8 cellular contexts compared by ENCODE assay signal in genomic region chr11:10735532-10736465, GRCh38. TPM values are rescaled to one million over a fixed set of nuclear protein-coding genes. Genes with fewer than 3 reads are reported as not detected.
DNase-seq lines count a peak whose midpoint lies in the region; ATAC-seq and TF ChIP-seq lines count a peak whose summit lies in the region.

No MANE protein-coding gene starts in this region.

- BruUV-seq in IMR-90 (replicated peaks; lab: Mats Ljungman, UMichigan) (no TSS peak), OCI-LY7 (replicated peaks; lab: Mats Ljungman, UMichigan) (no TSS peak)

- peak overlapping the region; percentile 96 for H4K91ac ChIP-seq in IMR-90 (ENCODE audit: insufficient read depth, low read depth, low read length)

- 1% methylated on average over 12 of the region's 20 CpGs; no CpG with 5 or more reads in 1 of the 2 experiments for WGBS in IMR-90 (ENCODE audit: extremely low coverage in 2 of 2, insufficient read length in 1 of 2), 2 experiments

- no peaks in the 10 kb centered on the region for H3K79me2 ChIP-seq in OCI-LY7 (ENCODE audit: insufficient read depth, low read depth, low read length)

- H3K4me2 ChIP-seq in IMR-90 (ENCODE audit: low read depth, low read length) (peak overlapping the region; percentile 78), OCI-LY7 (ENCODE audit: low read length) (peak overlapping the region; percentile 40)

- peak overlapping the region; percentile 93 for H2AK9ac ChIP-seq in IMR-90 (replicated peaks; ENCODE audit: low read depth, low read length, poor library complexity)

- peak overlapping the region; percentile 40; the same call in 1 of the 2 replicates for H3K4me3 ChIP-seq in IMR-90 (ENCODE audit: insufficient read depth, low read depth, low read length)
- H3K4me3 ChIP-seq in OCI-LY7 (ENCODE audit: low read depth, low read length, poor library complexity, severe bottlenecking): no peak overlapping the region
- H3K4me3 ChIP-seq in epithelial cell of proximal tubule (ENCODE audit: low read depth, low read length): peak overlapping the region; percentile 36

- DNase-seq in DMS114 treated with DMSO at 0.1 percent for 48 hours (lab: John Stamatoyannopoulos, UW; ENCODE audit: unreplicated experiment) (peak; percentile 61), IMR-90 (peak; percentile 96), OCI-LY7 (ENCODE audit: low spot score) (peak; percentile 80), activated T-cell treated with anti-CD3 and anti-CD28 coated beads for 4 hours (peak; percentile 78), epithelial cell of proximal tubule (ENCODE audit: low read depth) (peak; percentile 61), mucosa of gallbladder (ENCODE audit: low spot score) (peak; percentile 93)
- peak; percentile 86 to 87 for DNase-seq in stimulated activated CD8-positive, alpha-beta memory T cell treated with anti-CD3 and anti-CD28 coated beads, Interleukin-2, amount 100 ng/mL, for 48 hours (ENCODE audit: low read depth in 2 of 2)

- peak; percentile 99 for TF ChIP-seq RAD21 in IMR-90 (IDR thresholded peaks at IDR 0.05; ENCODE audit: low read length)

- peaks cover 4 to 6% of the 10 kb centered on the region in 2 experiments; a peak in 2 of 4 replicates for H3K79me1 ChIP-seq in IMR-90 (ENCODE audit: low read depth in 1 of 2, low read length in 2 of 2)

- peak overlapping the region; percentile 97 for H2BK20ac ChIP-seq in IMR-90 (ENCODE audit: low read depth, low read length)

- peak overlapping the region; percentile 98 for H2AK5ac ChIP-seq in IMR-90 (ENCODE audit: low read depth, low read length)

- peaks cover 8% of the 10 kb centered on the region for H3K4me1 ChIP-seq in IMR-90 (ENCODE audit: control insufficient read depth, insufficient read depth, low read length)
- H3K4me1 ChIP-seq in OCI-LY7 (ENCODE audit: insufficient read depth, low read length, poor library complexity, severe bottlenecking): peaks cover 4% of the 10 kb centered on the region

- H3K9ac ChIP-seq in IMR-90 (ENCODE audit: low read depth, low read length): peak overlapping the region; percentile 77

- peak overlapping the region; percentile 87 for H3K23ac ChIP-seq in IMR-90 (ENCODE audit: low read depth, low read length)

- peak overlapping the region; percentile 41 to 94 for H4K8ac ChIP-seq in IMR-90 (ENCODE audit: low read depth in 2 of 2, low read length in 2 of 2)

- no peaks in the 10 kb centered on the region for H3K27me3 ChIP-seq in IMR-90 (ENCODE audit: control insufficient read depth, insufficient read depth, low read length)

- in situ Hi-C loops in IMR-90 (cut with MboI; ENCODE audit: low sequenced_read_pairs): loop anchor here (5.0 to 25.0 kb wide), 5 partner anchors 223 to 971 kb away; no protein-coding TSS in a partner anchor

- H3K4ac ChIP-seq in IMR-90 (ENCODE audit: low read depth, low read length): peak overlapping the region; percentile 95

- H3K14ac ChIP-seq in IMR-90 (replicated peaks; ENCODE audit: low read depth, low read length): peak overlapping the region; percentile 95

- no peak; the same call in 1 of the 2 replicates for TF ChIP-seq POLR2A in IMR-90 (IDR thresholded peaks at IDR 0.05; ENCODE audit: low read depth, low read length)

- H4K5ac ChIP-seq in IMR-90 (ENCODE audit: low read depth, low read length): peak overlapping the region; percentile 65

- H2BK120ac ChIP-seq in IMR-90 (ENCODE audit: low read depth, low read length): peak overlapping the region; percentile 97

- peak overlapping the region; percentile 87 for H2AFZ ChIP-seq in IMR-90 (replicated peaks; ENCODE audit: low read length, poor library complexity)
- H2AFZ ChIP-seq in OCI-LY7 (ENCODE audit: low read length): peak overlapping the region; percentile 45; the same call in 1 of the 2 replicates

- H3K27ac ChIP-seq in IMR-90 (ENCODE audit: insufficient read depth, low read length) (peak overlapping the region; percentile 93), OCI-LY7 (ENCODE audit: low read depth, low read length, poor library complexity, severe bottlenecking) (no peak overlapping the region)

- H4K20me1 ChIP-seq in IMR-90 (ENCODE audit: insufficient read depth, low read length) (no peaks in the 10 kb centered on the region), OCI-LY7 (ENCODE audit: insufficient read depth, low read length) (no peaks in the 10 kb centered on the region)

- dilution Hi-C loops in IMR-90 (cut with HindIII; ENCODE audit: low sequenced_read_pairs, unreplicated experiment): loop anchor here (25.0 kb wide), 1 partner anchor 223 kb away; no protein-coding TSS in a partner anchor

- POLR2A ChIA-PET in IMR-90 (lab: Charles Lee; ENCODE audit: unreplicated experiment): interaction anchor here (0.7 to 1.0 kb wide), 2 partner anchors 43 to 148 kb away, joined by 3 to 4 read pairs; partner anchors contain the start of gene IRAG1
- POLR2A ChIA-PET in OCI-LY7 (lab: Charles Lee): interaction anchor here (0.6 kb wide), 1 partner anchor 57 kb away, joined by 3 read pairs; no protein-coding TSS in a partner anchor

- intact Hi-C loops in IMR-90 (cut with micrococcal nuclease): loop anchor here (1.0 to 5.0 kb wide), 9 partner anchors 42 to 978 kb away; partner anchors contain the start of gene IRAG1
- intact Hi-C loops in OCI-LY7 (cut with micrococcal nuclease; ENCODE audit: unreplicated experiment): loop anchor here (1.0 to 10.0 kb wide), 3 partner anchors 83 to 329 kb away; partner anchors contain the start of gene RNF141

- H3K9me2 ChIP-seq in OCI-LY7 (ENCODE audit: insufficient read depth, low read length): no peaks in the 10 kb centered on the region

- no peaks in the 10 kb centered on the region for H3K9me3 ChIP-seq in IMR-90 (ENCODE audit: control insufficient read depth, insufficient read depth, low read length)
- no peaks in the 10 kb centered on the region for H3K9me3 ChIP-seq in OCI-LY7 (ENCODE audit: low read length)

- TF ChIP-seq CTCF in IMR-90 (conservative IDR thresholded peaks at IDR 0.05; ENCODE audit: low read depth, low read length) (peak; percentile 99), OCI-LY7 (conservative IDR thresholded peaks at IDR 0.05; ENCODE audit: low read length) (peak; percentile 92), epithelial cell of proximal tubule (conservative IDR thresholded peaks at IDR 0.05; ENCODE audit: low read depth, low read length) (peak; percentile 98)

- ATAC-seq in GM21619 (IDR thresholded peaks at IDR 0.05; ENCODE audit: unreplicated experiment) (peak; percentile 99), IMR-90 (ENCODE audit: low read depth) (peak; percentile 97)

- H3K36me3 ChIP-seq in IMR-90 (ENCODE audit: control insufficient read depth, insufficient read depth, low read length): no peaks in the 10 kb centered on the region
- H3K36me3 ChIP-seq in OCI-LY7 (ENCODE audit: insufficient read depth, low read length): no peaks in the 10 kb centered on the region

- CTCF ChIA-PET in IMR-90 (lab: Yijun Ruan, JAX) (interaction anchor here (0.6 to 0.7 kb wide), 6 partner anchors 23 to 421 kb away, joined by 3 to 4 read pairs (median 3); partner anchors contain the start of gene IRAG1), OCI-LY7 (lab: Charles Lee; ENCODE audit: unreplicated experiment) (interaction anchor here (0.7 kb wide), 2 partner anchors 183 to 312 kb away, joined by 3 to 7 read pairs; no protein-coding TSS in a partner anchor)

- H3K18ac ChIP-seq in IMR-90 (ENCODE audit: low read depth, low read length): peak overlapping the region; percentile 79

- H3K9me1 ChIP-seq in IMR-90 (ENCODE audit: insufficient read depth, low read length): peaks cover 23% of the 10 kb centered on the region

- H2BK15ac ChIP-seq in IMR-90 (ENCODE audit: low read depth, low read length): peak overlapping the region; percentile 92

- H2BK5ac ChIP-seq in IMR-90 (ENCODE audit: low read depth, low read length, poor library complexity, severe bottlenecking): peak overlapping the region; percentile 95

- H3K56ac ChIP-seq in IMR-90 (ENCODE audit: extremely low read depth, insufficient read depth, low read length): peak overlapping the region; percentile 94

TF ChIP-seq in IMR-90, 13 proteins besides CTCF, POLR2A, EP300 and RAD21 (continues in another document):
- TF ChIP-seq USF2 (IDR thresholded peaks at IDR 0.05; ENCODE audit: low read depth, low read length) (no peak), SMC3 (IDR thresholded peaks at IDR 0.05; ENCODE audit: low read depth, low read length) (peak; percentile 94), MAZ (IDR thresholded peaks at IDR 0.05; ENCODE audit: borderline replicate concordance, low read depth, low read length) (peak; percentile 92), ELK1 (IDR thresholded peaks at IDR 0.05; ENCODE audit: borderline replicate concordance, low read depth, low read length) (no peak), NFE2L2 (IDR thresholded peaks at IDR 0.05; ENCODE audit: low read depth, low read length) (0 out of 2 replicates have a peak, but pooled peaks have one; percentile 24)

RNA-seq across cellular contexts. Expression of gene CTR9, which starts 15.2 kb away (rescaled TPM):
- 37.1 and 38.3 TPM in 2 replicates for total RNA-seq in IMR-90 (2012; rRNA removed)
- 14.4 and 16.8 TPM in 2 replicates for polyA plus RNA-seq in IMR-90 (2012; rRNA removed)
- polyA plus RNA-seq in IMR-90 (2012; cell fraction: cytosol; rRNA removed): 3.8 and 5.1 TPM in 2 replicates
- 2.1 and 10.6 TPM in 2 replicates for polyA plus RNA-seq in IMR-90 (2012; cell fraction: nucleus; rRNA removed; ENCODE audit: low replicate concordance)
- total RNA-seq in OCI-LY7 (2014; rRNA removed; shearing (Covaris generic)): 15.3 and 19.3 TPM in 2 replicates
- 25.5 and 29.5 TPM in 2 replicates for total RNA-seq in OCI-LY7 (2022)
- total RNA-seq in epithelial cell of proximal tubule: 20.5 and 25.0 TPM in 2 replicates
- 32.2 TPM for total RNA-seq in mucosa of gallbladder

RNA-seq across cellular contexts. Expression of gene IRAG1, which starts 42.2 kb away (rescaled TPM):
- 21.1 and 25.8 TPM in 2 replicates for total RNA-seq in IMR-90 (2012; rRNA removed)
- polyA plus RNA-seq in IMR-90 (2012; rRNA removed): 17.6 and 19.4 TPM in 2 replicates
- polyA plus RNA-seq in IMR-90 (2012; cell fraction: cytosol; rRNA removed): 8.5 and 8.6 TPM in 2 replicates
- 37.6 and 104 TPM in 2 replicates for polyA plus RNA-seq in IMR-90 (2012; cell fraction: nucleus; rRNA removed; ENCODE audit: low replicate concordance)
- not detected in 2 replicates for total RNA-seq in OCI-LY7 (2014; rRNA removed; shearing (Covaris generic))
- not detected in 2 replicates for total RNA-seq in OCI-LY7 (2022)
- 0.07 TPM in 1 of 2 replicates, not detected in the other for total RNA-seq in epithelial cell of proximal tubule
- 112 TPM for total RNA-seq in mucosa of gallbladder

Comparison
In these comparisons a context has a peak if more than half of its experiments do, and no peak if none do; other contexts are left out.
1. RNA of gene IRAG1, which starts 42.2 kb away (total RNA-seq): 112 TPM in mucosa of gallbladder (single experiment) and 21.1 to 25.8 TPM in IMR-90; not detected in OCI-LY7 and 0.07 TPM in epithelial cell of proximal tubule; every median in the first group is over 10 times any median in the second.
2. Peak in every context shown above with its lines, with median percentiles within 50 percentile points of each other: DNase-seq and CTCF ChIP-seq.